Comparison of ENCODE assay signal across 8 cellular contexts in genomic region chr4:184649026-184649970, GRCh38. TPM values are rescaled to one million over a fixed set of nuclear protein-coding genes. Genes with fewer than 3 reads are reported as not detected.
A peak's percentile ranks its signal among the peaks of the same experiment; 100 is the strongest.
DNase-seq lines count a peak whose midpoint lies in the region; ATAC-seq and TF ChIP-seq lines count a peak whose summit lies in the region.

Gene CASP3, minus strand, starts transcription at chr4:184649447. Its CDS starts 10,994 bp downstream, at chr4:184638453.
Gene PRIMPOL, plus strand, starts transcription at chr4:184649738. Its CDS starts 7,403 bp downstream, at chr4:184657141.

- H3F3A ChIP-seq in OCI-LY1 (ENCODE audit: insufficient read depth, low read length): no peaks in the 10 kb centered on the region

- no peak within 1 kb of the TSS for H2AFZ ChIP-seq in OCI-LY1 (ENCODE audit: low read length)

- no peak for TF ChIP-seq CTCF in OCI-LY1 (IDR thresholded peaks at IDR 0.05; ENCODE audit: low read length)
- no peak for TF ChIP-seq CTCF in endothelial cell (IDR thresholded peaks at IDR 0.05; ENCODE audit: unreplicated experiment)

- DNase-seq in DMS 273 treated with DMSO at 0.1 percent for 48 hours (lab: John Stamatoyannopoulos, UW) (peak; percentile 47), HuH-7 (ENCODE audit: low spot score) (peak; percentile 20), endothelial cell (ENCODE audit: low spot score) (peak; percentile 98)
- peak; percentile 97 for DNase-seq in activated CD8-positive, alpha-beta memory T cell treated with anti-CD3 and anti-CD28 coated beads, Interleukin-2, amount 50 U/mL, for 4 hours
- peak; percentile 95 to 97 for DNase-seq in stimulated activated CD8-positive, alpha-beta memory T cell treated with anti-CD3 and anti-CD28 coated beads, Interleukin-2, amount 100 ng/mL, for 48 hours (ENCODE audit: low read depth in 2 of 2)

- H3K4me2 ChIP-seq in OCI-LY1 (ENCODE audit: low read length): peak within 1 kb of the TSS; percentile 99

- peak within 1 kb of the TSS; percentile 89 for H3K27ac Mint-ChIP-seq in endothelial cell (ENCODE audit: unreplicated experiment)

- no peaks in the 10 kb centered on the region for H3K9me3 Mint-ChIP-seq in endothelial cell (ENCODE audit: unreplicated experiment)

- no peaks in the 10 kb centered on the region for H3K9me2 ChIP-seq in OCI-LY1 (ENCODE audit: low read depth, low read length)

- peaks cover 4% of the 10 kb centered on the region for H3K36me3 Mint-ChIP-seq in endothelial cell (ENCODE audit: low read depth, unreplicated experiment)

- peak within 1 kb of the TSS; percentile 96 for H3K4me3 Mint-ChIP-seq in endothelial cell (ENCODE audit: unreplicated experiment)

- peak within 1 kb of the TSS; percentile 98 for H3K9ac ChIP-seq in OCI-LY1 (ENCODE audit: low read length)

- H3K27ac ChIP-seq in OCI-LY1 (ENCODE audit: low read depth, low read length, poor library complexity, severe bottlenecking): peak within 1 kb of the TSS; percentile 71

- no peaks in the 10 kb centered on the region for H4K20me1 ChIP-seq in OCI-LY1 (ENCODE audit: insufficient read depth, low read length)

- H3K4me3 ChIP-seq in OCI-LY1 (ENCODE audit: low read depth, low read length, poor library complexity, severe bottlenecking) (peak within 1 kb of the TSS; percentile 84), mononuclear cell (ENCODE audit: low read length) (peak within 1 kb of the TSS; percentile 85)

- H3K79me2 ChIP-seq in OCI-LY1 (ENCODE audit: insufficient read depth, low read length): peaks cover 42% of the 10 kb centered on the region

- ATAC-seq in GM21526 (IDR thresholded peaks at IDR 0.05; ENCODE audit: low FRiP score, unreplicated experiment): peak; percentile 76

- H3K36me3 ChIP-seq in OCI-LY1 (ENCODE audit: insufficient read depth, low read length): peaks cover 27% of the 10 kb centered on the region

- H3K4me1 Mint-ChIP-seq in endothelial cell (ENCODE audit: unreplicated experiment): peaks cover 40% of the 10 kb centered on the region

- H3K9me3 ChIP-seq in OCI-LY1 (ENCODE audit: low read length) (no peaks in the 10 kb centered on the region), mononuclear cell (ENCODE audit: low read depth, low read length) (no peaks in the 10 kb centered on the region)

- H3K27me3 ChIP-seq in OCI-LY1 (ENCODE audit: insufficient read depth, low read length): no peaks in the 10 kb centered on the region
- no peaks in the 10 kb centered on the region for H3K27me3 ChIP-seq in mononuclear cell (ENCODE audit: insufficient read depth, low read length)

- peaks cover 44% of the 10 kb centered on the region for H3K4me1 ChIP-seq in OCI-LY1 (ENCODE audit: insufficient read depth, low read length, severe bottlenecking)
- peaks cover 55% of the 10 kb centered on the region for H3K4me1 ChIP-seq in mononuclear cell (ENCODE audit: insufficient read depth, low read length)

- peaks cover 10% of the 10 kb centered on the region for H3K27me3 Mint-ChIP-seq in endothelial cell (ENCODE audit: unreplicated experiment)

RNA-seq across cellular contexts. Expression of gene CASP3, which starts in this region (rescaled TPM):
- total RNA-seq in endothelial cell (ENCODE audit: unreplicated experiment) (53.2 TPM), mononuclear cell (23.0 TPM)

RNA-seq across cellular contexts. Expression of gene PRIMPOL, which starts in this region (rescaled TPM):
- total RNA-seq in endothelial cell (ENCODE audit: unreplicated experiment): 12.3 TPM
- total RNA-seq in mononuclear cell: 8.5 TPM

Comparison
In these comparisons a context has a peak if more than half of its experiments do, and no peak if none do; other contexts are left out.
1. Peak in every context shown above with its lines: DNase-seq, ATAC-seq, H3K4me3 ChIP-seq and H3K27ac ChIP-seq.
2. DNase-seq: peak in every context shown above with its lines; median percentile 98 in endothelial cell; 97 in activated CD8-positive, alpha-beta memory T cell treated with anti-CD3 and anti-CD28 coated beads, Interleukin-2, amount 50 U/mL, for 4 hours; 96 in stimulated activated CD8-positive, alpha-beta memory T cell treated with anti-CD3 and anti-CD28 coated beads, Interleukin-2, amount 100 ng/mL, for 48 hours; 47 in DMS 273 treated with DMSO at 0.1 percent for 48 hours; 20 in HuH-7.